Comparison of ENCODE assay signal across 9 cellular contexts in the genomic region with DNA sequence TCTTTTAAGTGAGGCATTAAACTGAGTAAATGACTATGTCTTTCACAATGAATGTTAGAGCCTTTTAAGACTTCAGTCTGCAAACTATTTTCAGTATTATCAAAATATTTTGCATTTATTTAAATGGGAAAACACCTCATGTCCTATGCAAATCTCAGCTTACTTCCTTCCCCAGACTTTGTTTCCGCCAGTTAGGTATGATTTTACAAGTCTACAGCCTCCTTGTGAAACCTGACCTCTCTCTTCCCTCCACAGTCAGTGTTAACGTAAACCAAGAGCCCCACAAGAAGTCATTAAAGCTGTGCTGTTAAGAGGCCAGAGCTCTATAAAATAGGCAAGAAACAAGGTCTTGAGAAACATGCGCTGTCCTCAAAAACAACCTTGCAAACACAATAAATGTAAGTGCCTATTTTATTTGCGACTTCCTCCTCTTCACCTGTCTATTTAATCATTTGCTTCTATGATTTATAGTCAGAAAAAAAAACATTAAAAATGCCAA. TPM values are rescaled to one million over a fixed set of nuclear protein-coding genes. Genes with fewer than 3 reads are reported as not detected.
DNase-seq lines count a peak whose midpoint lies in the region; ATAC-seq and TF ChIP-seq lines count a peak whose summit lies in the region.
"Had no signal": no experiment of that assay in that cellular context is flagged by ENCODE, and none has a peak within 500 bp of the region (broad histone marks: within the 10 kb centered on the region; RNA-seq: fewer than 3 reads in every experiment).

No MANE protein-coding gene starts in this region.

- H3K4me1 Mint-ChIP-seq in activated T-helper 2 cell treated with anti-CD3 and anti-CD28 coated beads, Interferon-gamma antibody, Interleukin-2, Interleukin-4, amounts not matched to agents 10 μg/mL and 5 μg/mL and 100 μg/mL, durations not matched to agents 14 hours and 24 hours and 36 hours (ENCODE audit: low read depth): no peaks in the 10 kb centered on the region

- peaks cover 23% of the 10 kb centered on the region for H3K4me1 ChIP-seq in smooth muscle cell (ENCODE audit: low read depth)
- H3K4me1 ChIP-seq in ascending aorta: no peaks in the 10 kb centered on the region

- H3K4me3 ChIP-seq in SU-DHL-6 (ENCODE audit: insufficient read depth, low read length, poor library complexity, severe bottlenecking) (peak overlapping the region; percentile 68), smooth muscle cell (peak overlapping the region; percentile 8), ascending aorta (no peak overlapping the region)
- H3K4me3 ChIP-seq: SJSA1 had no signal

- H3K27ac Mint-ChIP-seq in activated T-helper 2 cell treated with anti-CD3 and anti-CD28 coated beads, Interferon-gamma antibody, Interleukin-2, Interleukin-4, amounts not matched to agents 10 μg/mL and 5 μg/mL and 100 μg/mL, durations not matched to agents 14 hours and 24 hours and 36 hours: no peak overlapping the region

- peaks cover 83% of the 10 kb centered on the region for H3F3A ChIP-seq in SU-DHL-6 (ENCODE audit: insufficient read depth)
- no peaks in the 10 kb centered on the region for H3F3A ChIP-seq in smooth muscle cell (ENCODE audit: low read depth)

- 9% methylated on average over 4 of the region's 4 CpGs for whole genome bisulfite sequencing in smooth muscle cell (ENCODE audit: low lambda C conversion rate)

- H3K9me2 ChIP-seq in SU-DHL-6 (replicated peaks; ENCODE audit: insufficient read depth, low read length): no peaks in the 10 kb centered on the region

- no peak overlapping the region for H2AFZ ChIP-seq in SU-DHL-6 (ENCODE audit: low read depth, low read length, severe bottlenecking)
- no peak overlapping the region for H2AFZ ChIP-seq in smooth muscle cell (ENCODE audit: low read depth)

- TF ChIP-seq CTCF in SU-DHL-6 (IDR thresholded peaks at IDR 0.05; ENCODE audit: insufficient read depth, low read length, poor library complexity, severe bottlenecking): no peak
- TF ChIP-seq CTCF in smooth muscle cell (IDR thresholded peaks at IDR 0.05; ENCODE audit: borderline replicate concordance, insufficient read depth, poor library complexity, severe bottlenecking): no peak
- no peak for TF ChIP-seq CTCF in ascending aorta (IDR thresholded peaks at IDR 0.05)

- no peak overlapping the region for H3K4me3 Mint-ChIP-seq in activated T-helper 2 cell treated with anti-CD3 and anti-CD28 coated beads, Interferon-gamma antibody, Interleukin-2, Interleukin-4, amounts not matched to agents 10 μg/mL and 5 μg/mL and 100 μg/mL, durations not matched to agents 14 hours and 24 hours and 36 hours (ENCODE audit: low read depth)

- H4K20me1 ChIP-seq in SU-DHL-6 (ENCODE audit: low read depth, low read length): no peaks in the 10 kb centered on the region
- no peaks in the 10 kb centered on the region for H4K20me1 ChIP-seq in smooth muscle cell (ENCODE audit: low read depth)

- DNase-seq in NCI-H1436 treated with DMSO at 0.1 percent for 48 hours (lab: John Stamatoyannopoulos, UW) (peak; percentile 23), NCI-H1436 (lab: John Stamatoyannopoulos, UW) (no peak), smooth muscle cell (lab: John Stamatoyannopoulos, UW; ENCODE audit: unreplicated experiment) (no peak), ascending aorta (ENCODE audit: low spot score in 2 of 2) (no peak), SHP77 treated with DMSO at 0.1 percent for 48 hours (lab: John Stamatoyannopoulos, UW) (no peak)
- DNase-seq in activated T-helper 2 cell treated with anti-CD3 and anti-CD28 coated beads, Interferon-gamma antibody, Interleukin-2, Interleukin-4, amounts not matched to agents 10 μg/mL and 5 μg/mL and 100 μg/mL, durations not matched to agents 14 hours and 24 hours and 36 hours (ENCODE audit: low spot score): no peak

- H3K36me3 Mint-ChIP-seq in activated T-helper 2 cell treated with anti-CD3 and anti-CD28 coated beads, Interferon-gamma antibody, Interleukin-2, Interleukin-4, amounts not matched to agents 10 μg/mL and 5 μg/mL and 100 μg/mL, durations not matched to agents 14 hours and 24 hours and 36 hours (ENCODE audit: low read depth): no peaks in the 10 kb centered on the region

- H3K27me3 ChIP-seq in SU-DHL-6 (ENCODE audit: low read length) (no peaks in the 10 kb centered on the region), smooth muscle cell (ENCODE audit: low read depth) (no peaks in the 10 kb centered on the region), ascending aorta (no peaks in the 10 kb centered on the region)
- H3K27me3 ChIP-seq: SJSA1 had no signal

- H3K9me3 ChIP-seq in SU-DHL-6 (ENCODE audit: insufficient read depth, low read length) (no peaks in the 10 kb centered on the region), smooth muscle cell (replicated peaks; ENCODE audit: low read depth) (no peaks in the 10 kb centered on the region), ascending aorta (no peaks in the 10 kb centered on the region)
- H3K9me3 ChIP-seq: SJSA1 had no signal

- intact Hi-C loops in activated T-helper 2 cell treated with anti-CD3 and anti-CD28 coated beads, Interferon-gamma antibody, Interleukin-2, Interleukin-4, amounts not matched to agents 10 μg/mL and 5 μg/mL and 100 μg/mL, durations not matched to agents 14 hours and 24 hours and 36 hours (cut with micrococcal nuclease): no loop called here
- intact Hi-C loops in ascending aorta (cut with DNase I): no loop called here

- H3K9ac ChIP-seq in SU-DHL-6 (ENCODE audit: low read length) (peak overlapping the region; percentile 72), smooth muscle cell (ENCODE audit: low read depth) (no peak overlapping the region)

- H3K36me3 ChIP-seq in SU-DHL-6 (ENCODE audit: low read length) (0 out of 2 replicates have a peak, but pooled peaks cover 3% of the 10 kb centered on the region), smooth muscle cell (ENCODE audit: low read depth) (no peaks in the 10 kb centered on the region), ascending aorta (no peaks in the 10 kb centered on the region)
- H3K36me3 ChIP-seq: SJSA1 had no signal

- no peaks in the 10 kb centered on the region for H3K27me3 Mint-ChIP-seq in activated T-helper 2 cell treated with anti-CD3 and anti-CD28 coated beads, Interferon-gamma antibody, Interleukin-2, Interleukin-4, amounts not matched to agents 10 μg/mL and 5 μg/mL and 100 μg/mL, durations not matched to agents 14 hours and 24 hours and 36 hours (ENCODE audit: low read depth)

- peak; percentile 77 for ATAC-seq in HG03045 (IDR thresholded peaks at IDR 0.05; ENCODE audit: unreplicated experiment)

- no peaks in the 10 kb centered on the region for H3K9me3 Mint-ChIP-seq in activated T-helper 2 cell treated with anti-CD3 and anti-CD28 coated beads, Interferon-gamma antibody, Interleukin-2, Interleukin-4, amounts not matched to agents 10 μg/mL and 5 μg/mL and 100 μg/mL, durations not matched to agents 14 hours and 24 hours and 36 hours

- H3K27ac ChIP-seq in SU-DHL-6 (ENCODE audit: low read depth, low read length): peak overlapping the region; percentile 100
- peak overlapping the region; percentile 48 for H3K27ac ChIP-seq in smooth muscle cell (ENCODE audit: low read depth)
- no peak overlapping the region for H3K27ac ChIP-seq in ascending aorta
- H3K27ac ChIP-seq: SJSA1 had no signal

- peaks cover 96% of the 10 kb centered on the region for H3K79me2 ChIP-seq in SU-DHL-6 (ENCODE audit: insufficient read depth, low read length)
- H3K79me2 ChIP-seq in smooth muscle cell (ENCODE audit: low read depth): peaks cover 23% of the 10 kb centered on the region

- H3K4me2 ChIP-seq in SU-DHL-6 (ENCODE audit: low read depth, low read length, poor library complexity, severe bottlenecking) (peak overlapping the region; percentile 99), smooth muscle cell (peak overlapping the region; percentile 80)

RNA-seq across cellular contexts. Expression of gene PRTG, which starts 48.3 kb away (rescaled TPM):
- total RNA-seq in smooth muscle cell (7.9 and 17.2 TPM in 2 replicates), ascending aorta (0.21 TPM)
- polyA plus RNA-seq in smooth muscle cell: 2.4 and 5.6 TPM in 2 replicates
- total RNA-seq in activated T-helper 2 cell treated with anti-CD3 and anti-CD28 coated beads, Interferon-gamma antibody, Interleukin-2, Interleukin-4, amounts not matched to agents 10 μg/mL and 5 μg/mL and 100 μg/mL, durations not matched to agents 14 hours and 24 hours and 36 hours: 0.66 and 0.83 TPM in 2 replicates

Comparison
In these comparisons a context has a peak if more than half of its experiments do, and no peak if none do; other contexts are left out.
1. H3K27ac ChIP-seq: peak in SU-DHL-6 (single experiment) and smooth muscle cell (single experiment); none in ascending aorta (0 of 2).
2. H3K4me3 ChIP-seq: peak in SU-DHL-6 (single experiment) and smooth muscle cell (single experiment); none in ascending aorta (0 of 2).